ENCODE assay signal across 8 cellular contexts in genomic region chr14:73760598-73761586, GRCh38. TPM values are rescaled to one million over a fixed set of nuclear protein-coding genes. Genes with fewer than 3 reads are reported as not detected.
DNase-seq lines count a peak whose midpoint lies in the region; ATAC-seq and TF ChIP-seq lines count a peak whose summit lies in the region.

No MANE protein-coding gene starts in this region.

- peak overlapping the region; percentile 90 to 99 (median 97) for H3K27ac ChIP-seq in thyroid gland

- 47 to 61% methylated on average over 13 of the region's 13 CpGs for WGBS in thyroid gland, 2 donors

- POLR2A ChIA-PET in activated CD4-positive, alpha-beta memory T cell treated with anti-CD3 and anti-CD28 coated beads, Interleukin-2, amount 10 ng/mL, durations not matched to agents 7 days and 5 days (lab: Charles Lee) = interaction anchor here (0.8 to 13.0 kb wide), 16 partner anchors 7 to 126 kb away, joined by 3 to 372 read pairs (median 13); partner anchors contain the start of genes PNMA1, PTGR2 and ZNF410

- no peaks in the 10 kb centered on the region for H3K27me3 ChIP-seq in thyroid gland

- TF ChIP-seq CTCF in thyroid gland (IDR thresholded peaks at IDR 0.05) = no peak

- peaks cover 25% of the 10 kb centered on the region for H3K36me3 Mint-ChIP-seq in activated naive CD4-positive, alpha-beta T cell treated with anti-CD3 and anti-CD28 coated beads, Interleukin-2, amount 10 ng/mL, durations not matched to agents 7 days and 5 days
- H3K36me3 Mint-ChIP-seq in activated CD4-positive, alpha-beta memory T cell treated with anti-CD3 and anti-CD28 coated beads, Interleukin-2, amount 10 ng/mL, durations not matched to agents 7 days and 5 days (ENCODE audit: low read depth) = peaks cover 26% of the 10 kb centered on the region
- H3K36me3 Mint-ChIP-seq in immature natural killer cell = no peaks in the 10 kb centered on the region

- ATAC-seq in GM18867 (IDR thresholded peaks at IDR 0.05; ENCODE audit: unreplicated experiment) = no peak

- H3K4me3 Mint-ChIP-seq in activated naive CD4-positive, alpha-beta T cell treated with anti-CD3 and anti-CD28 coated beads, Interleukin-2, amount 10 ng/mL, durations not matched to agents 7 days and 5 days = peak overlapping the region; percentile 87
- peak overlapping the region; percentile 87 for H3K4me3 Mint-ChIP-seq in activated CD4-positive, alpha-beta memory T cell treated with anti-CD3 and anti-CD28 coated beads, Interleukin-2, amount 10 ng/mL, durations not matched to agents 7 days and 5 days
- H3K4me3 Mint-ChIP-seq in immature natural killer cell = peak overlapping the region; percentile 85 to 96 (median 90)

- H3K4me1 ChIP-seq in thyroid gland = peaks cover 78 to 87% of the 10 kb centered on the region in 2 donors

- TF ChIP-seq POLR2A in thyroid gland (IDR thresholded peaks at IDR 0.05) = no peak

- H3K4me3 ChIP-seq in thyroid gland (replicated peaks in 1 of 3) = peak overlapping the region in 1 of 3 donors; percentile 18

- no peaks in the 10 kb centered on the region for H3K36me3 ChIP-seq in thyroid gland

- CTCF ChIA-PET in activated naive CD4-positive, alpha-beta T cell treated with anti-CD3 and anti-CD28 coated beads, Interleukin-2, amount 10 ng/mL, durations not matched to agents 7 days and 5 days (lab: Charles Lee) = interaction anchor here (0.6 to 8.2 kb wide), 13 partner anchors 7 to 66 kb away, joined by 3 to 136 read pairs (median 5); no protein-coding TSS in a partner anchor
- CTCF ChIA-PET in activated CD4-positive, alpha-beta memory T cell treated with anti-CD3 and anti-CD28 coated beads, Interleukin-2, amount 10 ng/mL, durations not matched to agents 7 days and 5 days (lab: Charles Lee) = interaction anchor here (0.7 to 9.9 kb wide), 15 partner anchors 7 to 135 kb away, joined by 3 to 151 read pairs (median 5); no protein-coding TSS in a partner anchor

- peaks cover 77% of the 10 kb centered on the region for H3K4me1 Mint-ChIP-seq in activated naive CD4-positive, alpha-beta T cell treated with anti-CD3 and anti-CD28 coated beads, Interleukin-2, amount 10 ng/mL, durations not matched to agents 7 days and 5 days
- H3K4me1 Mint-ChIP-seq in activated CD4-positive, alpha-beta memory T cell treated with anti-CD3 and anti-CD28 coated beads, Interleukin-2, amount 10 ng/mL, durations not matched to agents 7 days and 5 days = peaks cover 79% of the 10 kb centered on the region
- peaks cover 79 to 81% of the 10 kb centered on the region in 2 donors for H3K4me1 Mint-ChIP-seq in immature natural killer cell

- peak overlapping the region; percentile 97 for H3K27ac Mint-ChIP-seq in activated naive CD4-positive, alpha-beta T cell treated with anti-CD3 and anti-CD28 coated beads, Interleukin-2, amount 10 ng/mL, durations not matched to agents 7 days and 5 days
- peak overlapping the region; percentile 92 for H3K27ac Mint-ChIP-seq in activated CD4-positive, alpha-beta memory T cell treated with anti-CD3 and anti-CD28 coated beads, Interleukin-2, amount 10 ng/mL, durations not matched to agents 7 days and 5 days
- H3K27ac Mint-ChIP-seq in immature natural killer cell = peak overlapping the region; percentile 99 to 100 (median 100)

- no peak for DNase-seq in activated naive CD4-positive, alpha-beta T cell treated with anti-CD3 and anti-CD28 coated beads, Interleukin-2, amount 10 ng/mL, durations not matched to agents 7 days and 5 days
- no peak for DNase-seq in activated naive CD4-positive, alpha-beta T cell treated with anti-CD3 and anti-CD28 coated beads, Interleukin-2, amount 50 U/mL, for 16 hours
- no peak for DNase-seq in activated CD4-positive, alpha-beta memory T cell treated with anti-CD3 and anti-CD28 coated beads, Interleukin-2, amount 10 ng/mL, durations not matched to agents 7 days and 5 days
- DNase-seq in immature natural killer cell = no peak
- no peak for DNase-seq in thyroid gland
- DNase-seq in SHP77 (lab: John Stamatoyannopoulos, UW) = no peak
- DNase-seq in SK-N-DZ (ENCODE audit: low spot score) = no peak

- intact Hi-C loops in thyroid gland (cut with DNase I) = no loop called here

- H3K27me3 Mint-ChIP-seq in activated naive CD4-positive, alpha-beta T cell treated with anti-CD3 and anti-CD28 coated beads, Interleukin-2, amount 10 ng/mL, durations not matched to agents 7 days and 5 days = no peaks in the 10 kb centered on the region
- no peaks in the 10 kb centered on the region for H3K27me3 Mint-ChIP-seq in activated CD4-positive, alpha-beta memory T cell treated with anti-CD3 and anti-CD28 coated beads, Interleukin-2, amount 10 ng/mL, durations not matched to agents 7 days and 5 days
- H3K27me3 Mint-ChIP-seq in immature natural killer cell (ENCODE audit: low read depth in 3 of 3) = peaks cover 17 to 31% (median 31%) of the 10 kb centered on the region in 3 donors

- H3K9me3 Mint-ChIP-seq in activated naive CD4-positive, alpha-beta T cell treated with anti-CD3 and anti-CD28 coated beads, Interleukin-2, amount 10 ng/mL, durations not matched to agents 7 days and 5 days = no peaks in the 10 kb centered on the region
- H3K9me3 Mint-ChIP-seq in activated CD4-positive, alpha-beta memory T cell treated with anti-CD3 and anti-CD28 coated beads, Interleukin-2, amount 10 ng/mL, durations not matched to agents 7 days and 5 days = no peaks in the 10 kb centered on the region
- H3K9me3 Mint-ChIP-seq in immature natural killer cell = no peaks in the 10 kb centered on the region

- H3K9me3 ChIP-seq in thyroid gland = no peaks in the 10 kb centered on the region

RNA-seq across cellular contexts. Expression of gene PNMA1, which starts 46.7 kb away (rescaled TPM):
- 10 to 100 TPM; 28.2 to 30.0 TPM for total RNA-seq in activated CD4-positive, alpha-beta memory T cell treated with anti-CD3 and anti-CD28 coated beads, Interleukin-2, amount 10 ng/mL, durations not matched to agents 7 days and 5 days
- polyA plus RNA-seq in immature natural killer cell = 10 to 100 TPM; 19.6 to 39.2 (median 23.8) TPM
- 10 to 100 TPM; 21.7 to 27.7 (median 24.7) TPM for total RNA-seq in thyroid gland
- polyA plus RNA-seq in SK-N-DZ (2014; cell fraction: cytosol; rRNA removed) = 69.4 and 76.0 TPM in 2 replicates
- 26.7 and 29.0 TPM in 2 replicates for polyA plus RNA-seq in SK-N-DZ (2014; cell fraction: nucleus; rRNA removed)
